Comparison of ENCODE assay signal across 11 cellular contexts in genomic region chr1:42939216-42939615, GRCh38. TPM values are rescaled to one million over a fixed set of nuclear protein-coding genes. Genes with fewer than 3 reads are reported as not detected.
DNase-seq lines count a peak whose midpoint lies in the region; ATAC-seq and TF ChIP-seq lines count a peak whose summit lies in the region.
"Had no signal": no experiment of that assay in that cellular context is flagged by ENCODE, and none has a peak within 500 bp of the region (broad histone marks: within the 10 kb centered on the region; RNA-seq: fewer than 3 reads in every experiment).

No MANE protein-coding gene starts in this region.

- POLR2A ChIA-PET in activated CD8-positive, alpha-beta T cell treated with anti-CD3 and anti-CD28 coated beads, Interleukin-2, amount 10 ng/mL, durations not matched to agents 7 days and 5 days (lab: Charles Lee): interaction anchor here (1.4 to 3.5 kb wide), 2 partner anchors 12 to 13 kb away, joined by 4 to 12 read pairs; no protein-coding TSS in a partner anchor

- H3K27me3 ChIP-seq in liver (ENCODE audit: control insufficient read depth in 4 of 4, insufficient read depth in 4 of 4, low read length in 3 of 4) (no peaks in the 10 kb centered on the region), thoracic aorta (replicated peaks; ENCODE audit: insufficient read depth) (no peaks in the 10 kb centered on the region), MM.1S (replicated peaks; ENCODE audit: insufficient read depth, low read length) (no peaks in the 10 kb centered on the region)

- H3K4me3 ChIP-seq in liver (ENCODE audit: low read depth in 1 of 3, low read length in 3 of 3): no peak overlapping the region
- H3K4me3 ChIP-seq in thoracic aorta: no peak overlapping the region
- no peak overlapping the region for H3K4me3 ChIP-seq in MM.1S (ENCODE audit: low read length)

- 0 out of 2 replicates have a peak, but pooled peaks cover 5% of the 10 kb centered on the region for H3F3A ChIP-seq in MM.1S (ENCODE audit: insufficient read depth, low read length)

- H4K20me1 ChIP-seq in MM.1S (ENCODE audit: insufficient read depth, low read length): no peaks in the 10 kb centered on the region

- no peak for DNase-seq in activated CD8-positive, alpha-beta memory T cell treated with anti-CD3 and anti-CD28 coated beads, Interleukin-2, amount 10 ng/mL, durations not matched to agents 7 days and 5 days
- DNase-seq in activated CD8-positive, alpha-beta memory T cell treated with anti-CD3 and anti-CD28 coated beads for 24 hours: no peak
- no peak for DNase-seq in activated CD8-positive, alpha-beta T cell treated with anti-CD3 and anti-CD28 coated beads, Interleukin-2, amount 10 ng/mL, durations not matched to agents 7 days and 5 days
- DNase-seq in thoracic aorta (ENCODE audit: low spot score) (no peak), MM.1S (no peak), NCI-H69 (lab: John Stamatoyannopoulos, UW) (no peak), nucleus accumbens (lab: John Stamatoyannopoulos, UW) (no peak)
- DNase-seq: NCI-H345, occipital lobe, T-helper 9 cell had no signal

- H3K4me2 ChIP-seq in MM.1S (ENCODE audit: low read depth, low read length): no peak overlapping the region

- H3K9ac ChIP-seq in liver (ENCODE audit: low read depth in 1 of 2, low read length in 2 of 2) (no peak overlapping the region), MM.1S (ENCODE audit: low read length) (no peak overlapping the region)

- no peaks in the 10 kb centered on the region for H3K9me3 Mint-ChIP-seq in activated CD8-positive, alpha-beta memory T cell treated with anti-CD3 and anti-CD28 coated beads, Interleukin-2, amount 10 ng/mL, durations not matched to agents 7 days and 5 days (ENCODE audit: low read depth)
- no peaks in the 10 kb centered on the region for H3K9me3 Mint-ChIP-seq in activated CD8-positive, alpha-beta T cell treated with anti-CD3 and anti-CD28 coated beads, Interleukin-2, amount 10 ng/mL, durations not matched to agents 7 days and 5 days (ENCODE audit: insufficient read depth)

- H3K27me3 Mint-ChIP-seq in activated CD8-positive, alpha-beta memory T cell treated with anti-CD3 and anti-CD28 coated beads, Interleukin-2, amount 10 ng/mL, durations not matched to agents 7 days and 5 days: no peaks in the 10 kb centered on the region
- H3K27me3 Mint-ChIP-seq in activated CD8-positive, alpha-beta T cell treated with anti-CD3 and anti-CD28 coated beads, Interleukin-2, amount 10 ng/mL, durations not matched to agents 7 days and 5 days (ENCODE audit: low read depth): no peaks in the 10 kb centered on the region

- H3K36me3 ChIP-seq in liver (ENCODE audit: control insufficient read depth in 4 of 4, insufficient read depth in 3 of 4, low read depth in 1 of 4, low read length in 3 of 4) (no peaks in the 10 kb centered on the region), thoracic aorta (no peaks in the 10 kb centered on the region), MM.1S (replicated peaks; ENCODE audit: insufficient read depth, low read length) (0 out of 2 replicates have a peak, but pooled peaks cover 2% of the 10 kb centered on the region)

- peak in 1 of 2 donors; percentile 6 for TF ChIP-seq RAD21 in liver (IDR thresholded peaks at IDR 0.05)

- peaks cover 98% of the 10 kb centered on the region for H3K4me1 Mint-ChIP-seq in activated CD8-positive, alpha-beta memory T cell treated with anti-CD3 and anti-CD28 coated beads, Interleukin-2, amount 10 ng/mL, durations not matched to agents 7 days and 5 days
- peaks cover 98% of the 10 kb centered on the region for H3K4me1 Mint-ChIP-seq in activated CD8-positive, alpha-beta T cell treated with anti-CD3 and anti-CD28 coated beads, Interleukin-2, amount 10 ng/mL, durations not matched to agents 7 days and 5 days (ENCODE audit: low read depth)

- H3K79me2 ChIP-seq in MM.1S (ENCODE audit: low read length): peaks cover 77% of the 10 kb centered on the region

- H3K36me3 Mint-ChIP-seq in activated CD8-positive, alpha-beta memory T cell treated with anti-CD3 and anti-CD28 coated beads, Interleukin-2, amount 10 ng/mL, durations not matched to agents 7 days and 5 days: peaks cover 74% of the 10 kb centered on the region
- peaks cover 83% of the 10 kb centered on the region for H3K36me3 Mint-ChIP-seq in activated CD8-positive, alpha-beta T cell treated with anti-CD3 and anti-CD28 coated beads, Interleukin-2, amount 10 ng/mL, durations not matched to agents 7 days and 5 days (ENCODE audit: low read depth)

- no peaks in the 10 kb centered on the region for H3K9me2 ChIP-seq in MM.1S (replicated peaks; ENCODE audit: insufficient read depth, low read length)

- peak overlapping the region; percentile 57 for H3K4me3 Mint-ChIP-seq in activated CD8-positive, alpha-beta memory T cell treated with anti-CD3 and anti-CD28 coated beads, Interleukin-2, amount 10 ng/mL, durations not matched to agents 7 days and 5 days
- H3K4me3 Mint-ChIP-seq in activated CD8-positive, alpha-beta T cell treated with anti-CD3 and anti-CD28 coated beads, Interleukin-2, amount 10 ng/mL, durations not matched to agents 7 days and 5 days: no peak overlapping the region

- TF ChIP-seq CTCF in liver (IDR thresholded peaks at IDR 0.05; ENCODE audit: low read depth, low read length, missing input control): no peak
- no peak for TF ChIP-seq CTCF in thoracic aorta (IDR thresholded peaks at IDR 0.05)
- TF ChIP-seq CTCF in MM.1S (IDR thresholded peaks at IDR 0.05; ENCODE audit: low read length): no peak

- no peaks in the 10 kb centered on the region for H3K9me3 ChIP-seq in liver (ENCODE audit: control insufficient read depth in 4 of 4, low read length in 3 of 4)
- no peaks in the 10 kb centered on the region for H3K9me3 ChIP-seq in thoracic aorta
- no peaks in the 10 kb centered on the region for H3K9me3 ChIP-seq in MM.1S (replicated peaks; ENCODE audit: insufficient read depth, low read length)

- no peak overlapping the region for H3K27ac ChIP-seq in liver (ENCODE audit: low read depth in 1 of 2, low read length in 2 of 2)
- peak overlapping the region; percentile 91 to 96 for H3K27ac ChIP-seq in thoracic aorta
- H3K27ac ChIP-seq in MM.1S (ENCODE audit: low read length): no peak overlapping the region

- CTCF ChIA-PET in activated CD8-positive, alpha-beta memory T cell treated with anti-CD3 and anti-CD28 coated beads, Interleukin-2, amount 10 ng/mL, durations not matched to agents 7 days and 5 days (lab: Charles Lee): no interaction called here
- CTCF ChIA-PET in activated CD8-positive, alpha-beta T cell treated with anti-CD3 and anti-CD28 coated beads, Interleukin-2, amount 10 ng/mL, durations not matched to agents 7 days and 5 days (lab: Charles Lee): interaction anchor here (1.4 kb wide), 1 partner anchor 26 kb away, joined by 3 read pairs; no protein-coding TSS in a partner anchor

- 58% methylated on average over 5 of the region's 5 CpGs for WGBS in liver

- ATAC-seq in activated CD8-positive, alpha-beta memory T cell treated with anti-CD3 and anti-CD28 coated beads, Interleukin-2, amount 10 ng/mL, durations not matched to agents 7 days and 5 days: no peak
- no peak for ATAC-seq in activated CD8-positive, alpha-beta T cell treated with anti-CD3 and anti-CD28 coated beads, Interleukin-2, amount 10 ng/mL, durations not matched to agents 7 days and 5 days
- no peak for ATAC-seq in thoracic aorta (ENCODE audit: insufficient number of reproducible peaks, low FRiP score, low read depth)

- H3K4me1 ChIP-seq in liver (ENCODE audit: control insufficient read depth in 4 of 4, insufficient read depth in 4 of 4, low read length in 3 of 4) (peaks cover 0 to 2% (median 0%) of the 10 kb centered on the region in 4 donors), thoracic aorta (ENCODE audit: control insufficient read depth in 1 of 2, low read depth in 2 of 2) (peaks cover 48 to 80% of the 10 kb centered on the region in 2 donors), MM.1S (ENCODE audit: low read length) (peaks cover 27% of the 10 kb centered on the region)

- H3K27ac Mint-ChIP-seq in activated CD8-positive, alpha-beta memory T cell treated with anti-CD3 and anti-CD28 coated beads, Interleukin-2, amount 10 ng/mL, durations not matched to agents 7 days and 5 days: peak overlapping the region; percentile 96
- peak overlapping the region; percentile 97 for H3K27ac Mint-ChIP-seq in activated CD8-positive, alpha-beta T cell treated with anti-CD3 and anti-CD28 coated beads, Interleukin-2, amount 10 ng/mL, durations not matched to agents 7 days and 5 days

- H2AFZ ChIP-seq in MM.1S (ENCODE audit: low read length): no peak overlapping the region

TF ChIP-seq in liver, 16 proteins besides CTCF, POLR2A, EP300 and RAD21:
- TF ChIP-seq FOXA1 (IDR thresholded peaks at IDR 0.05): no peak
- TF ChIP-seq HNF4A (conservative IDR thresholded peaks at IDR 0.05): peak; percentile 74 to 76
- no peak for TF ChIP-seq ATF3 (IDR thresholded peaks at IDR 0.05)
- peak; percentile 59 for TF ChIP-seq HNF4G (IDR thresholded peaks at IDR 0.05)
- peak; percentile 87 for TF ChIP-seq SP1 (IDR thresholded peaks at IDR 0.05)
- TF ChIP-seq JUND (IDR thresholded peaks at IDR 0.05): peak in 1 of 2 donors; percentile 27
- no peak for TF ChIP-seq EGR1 (IDR thresholded peaks at IDR 0.05; ENCODE audit: low read depth in 2 of 2)
- TF ChIP-seq RXRA (IDR thresholded peaks at IDR 0.05): peak; percentile 67 to 78

RNA-seq across cellular contexts. Expression of gene SLC2A1, which starts 19.5 kb away (rescaled TPM):
- 100 to 1,000 TPM; 113 to 140 TPM for total RNA-seq in activated CD8-positive, alpha-beta memory T cell treated with anti-CD3 and anti-CD28 coated beads, Interleukin-2, amount 10 ng/mL, durations not matched to agents 7 days and 5 days
- 100 to 1,000 TPM; 113 to 123 TPM for total RNA-seq in activated CD8-positive, alpha-beta T cell treated with anti-CD3 and anti-CD28 coated beads, Interleukin-2, amount 10 ng/mL, durations not matched to agents 7 days and 5 days
- 100 to 1,000 TPM in 1 of 2 donors, 1 to 10 TPM in 1; 3.4 to 675 TPM for total RNA-seq in liver
- polyA plus RNA-seq in liver: 1 to 10 TPM; 1.1 to 2.5 TPM
- total RNA-seq in thoracic aorta: 100 to 1,000 TPM; 119 to 147 TPM

Comparison
In these comparisons a context has a peak if more than half of its experiments do, and no peak if none do; other contexts are left out.
1. H3K27ac ChIP-seq: peak in thoracic aorta (2 of 2); none in liver (0 of 2) and MM.1S (single experiment).